8 cellular contexts compared by ENCODE assay signal in the genomic region with DNA sequence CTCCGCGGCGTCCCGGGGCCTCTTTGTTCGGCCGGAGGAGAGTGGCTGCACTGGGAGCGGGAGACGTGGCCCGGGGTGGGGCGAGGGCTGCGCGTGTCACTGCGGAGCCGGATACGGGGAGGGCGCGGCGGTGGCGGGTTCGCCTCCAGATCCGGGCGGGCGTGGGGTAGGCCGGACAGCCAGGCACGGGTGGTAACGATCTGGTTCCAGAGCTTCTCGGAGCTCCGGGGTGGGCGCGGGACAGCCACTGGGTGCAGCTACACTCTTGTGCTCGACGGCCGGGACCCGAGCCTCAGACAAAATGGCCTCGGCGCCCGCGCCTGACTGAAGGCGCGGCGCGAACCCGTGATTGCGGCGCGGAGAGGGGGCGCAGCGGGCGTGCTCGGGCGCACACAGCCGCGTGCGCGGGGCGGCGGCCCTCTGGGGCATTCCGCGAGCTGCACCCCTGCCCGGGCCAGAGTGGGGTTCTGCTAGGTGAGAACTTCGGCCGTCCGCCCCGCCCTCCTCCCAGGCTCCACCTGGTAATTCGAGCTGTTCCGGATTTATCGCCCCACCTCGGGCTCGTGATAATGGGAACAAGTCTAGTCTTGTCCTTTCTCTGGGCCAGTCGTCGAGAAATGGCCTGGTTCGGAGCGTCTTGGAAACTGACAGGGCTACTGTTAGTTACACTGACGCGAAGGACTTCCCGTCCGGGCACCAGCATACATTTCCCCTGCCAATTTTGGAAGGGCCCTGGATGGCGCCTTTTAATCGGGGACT. TPM values are rescaled to one million over a fixed set of nuclear protein-coding genes. Genes with fewer than 3 reads are reported as not detected.
DNase-seq lines count a peak whose midpoint lies in the region; ATAC-seq and TF ChIP-seq lines count a peak whose summit lies in the region.

No MANE protein-coding gene starts in this region.

- intact Hi-C loops in left lung (cut with DNase I), result no loop called here

- TF ChIP-seq CTCF in coronary artery (IDR thresholded peaks at IDR 0.05) (no peak), left lung (IDR thresholded peaks at IDR 0.05) (no peak)

- H3K4me3 ChIP-seq in coronary artery (peak overlapping the region; percentile 85), left lung (peak overlapping the region; percentile 87 to 90)

- no peaks in the 10 kb centered on the region for H3K27me3 ChIP-seq in left lung

- peak; percentile 58 for ATAC-seq in GM18867 (IDR thresholded peaks at IDR 0.05; ENCODE audit: unreplicated experiment)
- peak; percentile 38 for ATAC-seq in HG03103 (IDR thresholded peaks at IDR 0.05; ENCODE audit: low read depth, unreplicated experiment)
- peak; percentile 51 for ATAC-seq in left lung

- peak; percentile 52 for DNase-seq in AG08395 (ENCODE audit: low spot score)
- peak; percentile 68 for DNase-seq in NCI-H2196 treated with DMSO at 0.1 percent for 48 hours (lab: John Stamatoyannopoulos, UW; ENCODE audit: unreplicated experiment)
- peak; percentile 73 for DNase-seq in activated CD4-positive, alpha-beta T cell treated with anti-CD3 and anti-CD28 coated beads for 48 hours
- DNase-seq in coronary artery (ENCODE audit: low spot score), result peak; percentile 88
- DNase-seq in left lung, result peak; percentile 88 to 93
- peak; percentile 63 for DNase-seq in stimulated activated CD4-positive, alpha-beta T cell treated with anti-CD3 and anti-CD28 coated beads, Interleukin-4, amount 100 ng/mL, for 1 hour

- H3K27ac ChIP-seq in coronary artery, result peak overlapping the region; percentile 98 to 100
- peak overlapping the region; percentile 99 to 100 for H3K27ac ChIP-seq in left lung

- peaks cover 0 to 22% of the 10 kb centered on the region in 2 donors for H3K36me3 ChIP-seq in left lung

- no peaks in the 10 kb centered on the region for H3K9me3 ChIP-seq in left lung

- peaks cover 10 to 27% of the 10 kb centered on the region in 2 donors for H3K4me1 ChIP-seq in left lung

RNA-seq across cellular contexts. Expression of gene PTP4A1, which starts 1.0 kb away (rescaled TPM):
- total RNA-seq in left lung, result 100 to 1,000 TPM in 1 of 2 donors, 10 to 100 TPM in 1; 85.6 to 119 TPM

Comparison
In these comparisons a context has a peak if more than half of its experiments do, and no peak if none do; other contexts are left out.
1. Peak in every context shown above with its lines: DNase-seq, ATAC-seq, H3K4me3 ChIP-seq and H3K27ac ChIP-seq.